13 cellular contexts compared by ENCODE assay signal in the genomic region with DNA sequence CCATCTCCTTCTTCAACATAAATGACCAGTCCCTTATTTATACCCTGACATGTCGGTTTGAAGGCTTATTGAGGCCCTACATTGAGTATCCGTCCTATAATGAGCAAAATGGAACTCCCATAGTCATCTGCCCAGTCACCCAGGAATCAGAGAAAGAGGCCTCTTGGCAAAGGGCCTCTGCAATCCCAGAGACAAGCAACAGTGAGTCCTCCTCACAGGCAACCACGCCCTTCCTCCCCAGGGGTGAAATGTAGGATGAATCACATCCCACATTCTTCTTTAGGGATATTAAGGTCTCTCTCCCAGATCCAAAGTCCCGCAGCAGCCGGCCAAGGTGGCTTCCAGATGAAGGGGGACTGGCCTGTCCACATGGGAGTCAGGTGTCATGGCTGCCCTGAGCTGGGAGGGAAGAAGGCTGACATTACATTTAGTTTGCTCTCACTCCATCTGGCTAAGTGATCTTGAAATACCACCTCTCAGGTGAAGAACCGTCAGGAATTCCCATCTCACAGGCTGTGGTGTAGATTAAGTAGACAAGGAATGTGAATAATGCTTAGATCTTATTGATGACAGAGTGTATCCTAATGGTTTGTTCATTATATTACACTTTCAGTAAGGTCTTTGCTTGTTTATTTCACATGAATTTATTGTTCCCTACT. TPM values are rescaled to one million over a fixed set of nuclear protein-coding genes. Genes with fewer than 3 reads are reported as not detected.
DNase-seq lines count a peak whose midpoint lies in the region; ATAC-seq and TF ChIP-seq lines count a peak whose summit lies in the region.
"Had no signal": no experiment of that assay in that cellular context is flagged by ENCODE, and none has a peak within 500 bp of the region (broad histone marks: within the 10 kb centered on the region; RNA-seq: fewer than 3 reads in every experiment).

No MANE protein-coding gene starts in this region.

- H3K4me1 ChIP-seq in upper lobe of right lung: no peaks in the 10 kb centered on the region
- H3K4me1 ChIP-seq: BLaER1 had no signal

- intact Hi-C loops in upper lobe of right lung (cut with DNase I): no loop called here

- peak; percentile 63 for ATAC-seq in upper lobe of right lung
- ATAC-seq: GM12878 had no signal

- H3K27ac ChIP-seq in upper lobe of right lung: no peak overlapping the region
- H3K27ac ChIP-seq: BLaER1, PC-9 had no signal

- peak; percentile 33 for DNase-seq in GM03348 (ENCODE audit: low spot score)
- peak; percentile 28 for DNase-seq in NCI-H460 (ENCODE audit: extremely low read depth, low read depth)
- peak; percentile 2 for DNase-seq in fibroblast of mammary gland (ENCODE audit: low read depth)
- no peak for DNase-seq in upper lobe of right lung
- no peak for DNase-seq in NCI-H1930 (lab: John Stamatoyannopoulos, UW)
- no peak for DNase-seq in NCI-H1105 (lab: John Stamatoyannopoulos, UW)
- no peak for DNase-seq in MV-4-11 (lab: John Stamatoyannopoulos, UW)
- DNase-seq: NCI-H446, NCI-H748 treated with DMSO at 0.1 percent for 48 hours, PC-9, T-helper 2 cell had no signal

- H3K9me3 ChIP-seq in upper lobe of right lung: no peaks in the 10 kb centered on the region

- no peak overlapping the region for H3K4me3 ChIP-seq in fibroblast of mammary gland (ENCODE audit: control insufficient read depth, low read depth, low read length)
- H3K4me3 ChIP-seq in upper lobe of right lung: no peak overlapping the region
- H3K4me3 ChIP-seq: BLaER1, GM12878, PC-9 had no signal

- TF ChIP-seq CTCF in fibroblast of mammary gland (conservative IDR thresholded peaks at IDR 0.05; ENCODE audit: control insufficient read depth, insufficient read depth, low read depth, low read length) (no peak), upper lobe of right lung (IDR thresholded peaks at IDR 0.05) (no peak)

- no peaks in the 10 kb centered on the region for H3K36me3 ChIP-seq in upper lobe of right lung
- H3K36me3 ChIP-seq: BLaER1 had no signal

- H3K27me3 ChIP-seq in upper lobe of right lung: no peaks in the 10 kb centered on the region
- H3K27me3 ChIP-seq: BLaER1 had no signal

RNA-seq across cellular contexts. Expression of a gene that starts 38.2 kb away (rescaled TPM):
- total RNA-seq in NCI-H460 (2014; rRNA removed; shearing (Covaris generic)): not detected in 2 replicates
- polyA plus RNA-seq in NCI-H460 (2014; cell fraction: nucleus; rRNA removed): not detected in 2 replicates
- total RNA-seq in upper lobe of right lung: not detected
- total RNA-seq: GM12878, PC-9 had no signal

RNA-seq across cellular contexts. Expression of a gene that starts 51.5 kb away (rescaled TPM):
- 0.32 TPM in 1 of 2 replicates, not detected in the other for total RNA-seq in NCI-H460 (2014; rRNA removed; shearing (Covaris generic))
- not detected in 2 replicates for polyA plus RNA-seq in NCI-H460 (2014; cell fraction: nucleus; rRNA removed)
- 4.5 TPM for total RNA-seq in upper lobe of right lung
- total RNA-seq: PC-9 had no signal

Comparison
In these comparisons a context has a peak if more than half of its experiments do, and no peak if none do; other contexts are left out.
1. DNase-seq: peak in GM03348 (single experiment), NCI-H460 (single experiment) and fibroblast of mammary gland (single experiment); none in upper lobe of right lung (single experiment), NCI-H1930 (0 of 2), NCI-H1105 (single experiment) and MV-4-11 (single experiment).